8 cellular contexts compared by ENCODE assay signal in genomic region chr12:76558684-76559276, GRCh38. TPM values are rescaled to one million over a fixed set of nuclear protein-coding genes. Genes with fewer than 3 reads are reported as not detected.
A peak's percentile ranks its signal among the peaks of the same experiment; 100 is the strongest.
DNase-seq lines count a peak whose midpoint lies in the region; ATAC-seq, FAIRE-seq and TF ChIP-seq lines count a peak whose summit lies in the region.

No MANE protein-coding gene starts in this region.

- peak; percentile 52 for ATAC-seq in GM18505 (IDR thresholded peaks at IDR 0.05; ENCODE audit: unreplicated experiment)
- peak; percentile 31 for ATAC-seq in HG02840 (IDR thresholded peaks at IDR 0.05; ENCODE audit: low FRiP score, unreplicated experiment)

- TF ChIP-seq CTCF in WI38 (IDR thresholded peaks at IDR 0.05; ENCODE audit: low read depth, low read length) (no peak), bronchial epithelial cell (IDR thresholded peaks at IDR 0.05; ENCODE audit: insufficient read depth, low read length, severe bottlenecking) (no peak)

- no peak for TF ChIP-seq POLR2A in GM18505 (IDR thresholded peaks at IDR 0.05; ENCODE audit: borderline replicate concordance, extremely low read depth, insufficient read depth, insufficient read length)

- H3K4me3 ChIP-seq in WI38 (ENCODE audit: low read depth, low read length) (peak overlapping the region; percentile 96), bronchial epithelial cell (ENCODE audit: low read depth, low read length) (peak overlapping the region; percentile 65)

- H3K27me3 ChIP-seq in bronchial epithelial cell (ENCODE audit: control insufficient read depth, insufficient read depth, low read length): no peaks in the 10 kb centered on the region

- no peaks in the 10 kb centered on the region for H3K36me3 ChIP-seq in bronchial epithelial cell (ENCODE audit: control insufficient read depth, insufficient read depth, low read length)

- no peak for FAIRE-seq in bronchial epithelial cell (lab: Jason Lieb, UNC)

- DNase-seq in NCI-H146 treated with DMSO at 0.1 percent for 48 hours (lab: John Stamatoyannopoulos, UW; ENCODE audit: unreplicated experiment) (peak; percentile 66), bronchial epithelial cell (ENCODE audit: low read depth) (peak; percentile 23), kidney glomerular epithelial cell (lab: John Stamatoyannopoulos, UW) (peak; percentile 70), T1000 (lab: John Stamatoyannopoulos, UW) (no peak)
- DNase-seq in stimulated activated CD4-positive, alpha-beta T cell treated with anti-CD3 and anti-CD28 coated beads, Interleukin-1b, Interleukin-23, amount 100 ng/mL, for 4 hours (ENCODE audit: low read depth in 2 of 2): peak; percentile 52 to 57

RNA-seq across cellular contexts. Expression of gene OSBPL8, which starts 0.8 kb away (rescaled TPM):
- total RNA-seq in bronchial epithelial cell: 63.7 and 80.0 TPM in 2 replicates
